20 cellular contexts compared by ENCODE assay signal in the genomic region with DNA sequence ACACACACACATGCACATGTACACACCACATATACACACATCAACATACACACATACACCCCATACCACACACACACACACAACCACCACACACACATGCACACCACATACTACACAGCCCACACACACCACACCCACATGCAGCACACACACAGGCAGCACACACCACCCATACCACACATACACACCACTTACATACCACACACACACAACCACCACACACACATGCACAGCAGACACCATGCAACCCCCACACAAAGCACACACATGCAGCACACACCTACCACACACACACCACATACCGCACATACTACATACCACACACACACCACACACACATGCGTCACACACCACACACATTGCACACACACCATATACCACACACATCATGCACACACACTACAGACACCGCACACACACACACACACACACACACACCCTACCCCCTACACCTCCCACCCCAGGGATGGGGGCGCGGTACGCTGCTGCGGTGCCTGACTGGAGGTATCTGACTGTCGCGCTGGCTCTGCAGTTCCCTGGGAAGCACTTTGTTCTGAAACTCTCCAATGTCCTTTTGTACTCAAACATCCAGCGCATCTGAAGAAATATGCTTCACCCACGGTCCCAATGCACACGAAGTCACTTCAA. TPM values are rescaled to one million over a fixed set of nuclear protein-coding genes. Genes with fewer than 3 reads are reported as not detected.
A peak's percentile ranks its signal among the peaks of the same experiment; 100 is the strongest.
DNase-seq lines count a peak whose midpoint lies in the region; ATAC-seq and TF ChIP-seq lines count a peak whose summit lies in the region.
"Had no signal": no experiment of that assay in that cellular context is flagged by ENCODE, and none has a peak within 500 bp of the region (broad histone marks: within the 10 kb centered on the region; RNA-seq: fewer than 3 reads in every experiment).

No MANE protein-coding gene starts in this region.

- WGBS in H9 (ENCODE audit: extremely low coverage, insufficient read length, low lambda C conversion rate), result no CpG with 5 or more reads among the region's 12 CpGs

- CTCF ChIA-PET in activated CD8-positive, alpha-beta memory T cell treated with anti-CD3 and anti-CD28 coated beads, Interleukin-2, amount 10 ng/mL, durations not matched to agents 7 days and 5 days (lab: Charles Lee), result no interaction called here
- CTCF ChIA-PET in activated CD4-positive, alpha-beta memory T cell treated with anti-CD3 and anti-CD28 coated beads, Interleukin-2, amount 10 ng/mL, durations not matched to agents 7 days and 5 days (lab: Charles Lee), result no interaction called here

- H2BK20ac ChIP-seq in H9 (ENCODE audit: low read depth, low read length, poor library complexity, severe bottlenecking), result no peak overlapping the region

- H3K4me3 Mint-ChIP-seq in activated CD8-positive, alpha-beta memory T cell treated with anti-CD3 and anti-CD28 coated beads, Interleukin-2, amount 10 ng/mL, durations not matched to agents 7 days and 5 days, result no peak overlapping the region
- H3K4me3 Mint-ChIP-seq in H9 (peak overlapping the region in 1 of 2 experiments; percentile 27; a peak in 1 of 5 replicates), glutamatergic neuron (ENCODE audit: unreplicated experiment) (no peak overlapping the region)
- no peak overlapping the region for H3K4me3 Mint-ChIP-seq in activated CD4-positive, alpha-beta memory T cell treated with anti-CD3 and anti-CD28 coated beads, Interleukin-2, amount 10 ng/mL, durations not matched to agents 7 days and 5 days
- H3K4me3 Mint-ChIP-seq: HFFc6 had no signal

- POLR2A ChIA-PET in activated CD4-positive, alpha-beta memory T cell treated with anti-CD3 and anti-CD28 coated beads, Interleukin-2, amount 10 ng/mL, durations not matched to agents 7 days and 5 days (lab: Charles Lee), result no interaction called here

- no peak overlapping the region for H4K91ac ChIP-seq in H9 (ENCODE audit: insufficient read length, low read depth, low read length)

- no peaks in the 10 kb centered on the region for H3K9me3 ChIP-seq in H9 (ENCODE audit: control insufficient read depth, low read depth, low read length)

- peaks cover 4% of the 10 kb centered on the region for H3K9me3 Mint-ChIP-seq in activated CD8-positive, alpha-beta memory T cell treated with anti-CD3 and anti-CD28 coated beads, Interleukin-2, amount 10 ng/mL, durations not matched to agents 7 days and 5 days (ENCODE audit: low read depth)
- H3K9me3 Mint-ChIP-seq in H9 (peaks cover 3 to 8% of the 10 kb centered on the region in 2 experiments; a peak in 3 of 5 replicates), glutamatergic neuron (ENCODE audit: unreplicated experiment) (peaks cover 3% of the 10 kb centered on the region)
- H3K9me3 Mint-ChIP-seq in activated CD4-positive, alpha-beta memory T cell treated with anti-CD3 and anti-CD28 coated beads, Interleukin-2, amount 10 ng/mL, durations not matched to agents 7 days and 5 days, result peaks cover 5% of the 10 kb centered on the region

- H2AFZ ChIP-seq in H9 (ENCODE audit: low read length), result no peak overlapping the region

- no peak overlapping the region for H3K23ac ChIP-seq in H9 (ENCODE audit: insufficient read length, low read depth, low read length)

- DNase-seq in activated CD8-positive, alpha-beta memory T cell treated with anti-CD3 and anti-CD28 coated beads, Interleukin-2, amount 50 U/mL, for 48 hours, result peak; percentile 17
- DNase-seq in activated CD8-positive, alpha-beta memory T cell treated with anti-CD3 and anti-CD28 coated beads, Interleukin-2, amount 10 ng/mL, durations not matched to agents 7 days and 5 days, result no peak
- DNase-seq in H9, result peak; percentile 13
- no peak for DNase-seq in glutamatergic neuron
- peak; percentile 27 for DNase-seq in retina
- DNase-seq in activated CD4-positive, alpha-beta memory T cell treated with anti-CD3 and anti-CD28 coated beads, Interleukin-2, amount 10 ng/mL, durations not matched to agents 7 days and 5 days, result no peak
- DNase-seq in GM19238 (ENCODE audit: insufficient read length, low spot score), result no peak
- DNase-seq: C1 segment of cervical spinal cord; DMS79 treated with DMSO at 0.1 percent for 48 hours; HFFc6; NCI-H1436; NCI-H2029; NCI-H2171; NCI-H446; NCI-H69; NK-92 treated with Interleukin-12 subunit alpha and Interleukin-12 subunit beta, amount 100 ng/mL, for 24 hours; RPMI8226 had no signal

- no peaks in the 10 kb centered on the region for H3K27me3 ChIP-seq in H9 (ENCODE audit: insufficient read depth, low read length)

- H4K5ac ChIP-seq in H9 (ENCODE audit: insufficient read length, low read depth, low read length), result no peak overlapping the region

- no peaks in the 10 kb centered on the region for H3K36me3 Mint-ChIP-seq in activated CD8-positive, alpha-beta memory T cell treated with anti-CD3 and anti-CD28 coated beads, Interleukin-2, amount 10 ng/mL, durations not matched to agents 7 days and 5 days
- H3K36me3 Mint-ChIP-seq in H9 (ENCODE audit: insufficient read depth in 1 of 3, low read depth in 3 of 3), result peaks cover 0 to 2% (median 0%) of the 10 kb centered on the region in 3 experiments; a peak in 2 of 7 replicates
- H3K36me3 Mint-ChIP-seq in glutamatergic neuron (ENCODE audit: unreplicated experiment), result no peaks in the 10 kb centered on the region
- no peaks in the 10 kb centered on the region for H3K36me3 Mint-ChIP-seq in activated CD4-positive, alpha-beta memory T cell treated with anti-CD3 and anti-CD28 coated beads, Interleukin-2, amount 10 ng/mL, durations not matched to agents 7 days and 5 days (ENCODE audit: low read depth)

- no peak for TF ChIP-seq CTCF in H9 (conservative IDR thresholded peaks at IDR 0.05)
- no peak for TF ChIP-seq CTCF in glutamatergic neuron (IDR thresholded peaks at IDR 0.05; ENCODE audit: partially characterized antibody, unreplicated experiment)

- H3K27me3 Mint-ChIP-seq in activated CD8-positive, alpha-beta memory T cell treated with anti-CD3 and anti-CD28 coated beads, Interleukin-2, amount 10 ng/mL, durations not matched to agents 7 days and 5 days, result no peaks in the 10 kb centered on the region
- H3K27me3 Mint-ChIP-seq in H9 (ENCODE audit: low read depth), result peaks cover 7% of the 10 kb centered on the region
- peaks cover 13% of the 10 kb centered on the region for H3K27me3 Mint-ChIP-seq in glutamatergic neuron (ENCODE audit: unreplicated experiment)
- peaks cover 3% of the 10 kb centered on the region for H3K27me3 Mint-ChIP-seq in activated CD4-positive, alpha-beta memory T cell treated with anti-CD3 and anti-CD28 coated beads, Interleukin-2, amount 10 ng/mL, durations not matched to agents 7 days and 5 days

- H3K18ac ChIP-seq in H9 (ENCODE audit: insufficient read length, low read depth, low read length), result no peak overlapping the region

- H3K79me1 ChIP-seq in H9 (ENCODE audit: insufficient read depth, low read depth, low read length, poor library complexity, severe bottlenecking), result no peaks in the 10 kb centered on the region

- H2BK15ac ChIP-seq in H9 (ENCODE audit: low read depth, low read length), result no peak overlapping the region

- H2BK120ac ChIP-seq in H9 (ENCODE audit: low read depth, low read length, poor library complexity, severe bottlenecking), result no peak overlapping the region

- peaks cover 2% of the 10 kb centered on the region for H4K20me1 ChIP-seq in H9 (ENCODE audit: control insufficient read depth, insufficient read depth, insufficient read length)

- peaks cover 3% of the 10 kb centered on the region for H3K23me2 ChIP-seq in H9 (ENCODE audit: insufficient read length, low read depth, low read length, poor library complexity, severe bottlenecking)

- no peaks in the 10 kb centered on the region; the same call in 1 of the 2 replicates for H3K79me2 ChIP-seq in H9 (ENCODE audit: insufficient read depth, low read length)

- H3K56ac ChIP-seq in H9 (ENCODE audit: insufficient read length, low read depth, low read length), result no peak overlapping the region

- H3K27ac Mint-ChIP-seq in activated CD8-positive, alpha-beta memory T cell treated with anti-CD3 and anti-CD28 coated beads, Interleukin-2, amount 10 ng/mL, durations not matched to agents 7 days and 5 days, result no peak overlapping the region
- H3K27ac Mint-ChIP-seq in H9 (no peak overlapping the region; a peak in 1 of 7 replicates), glutamatergic neuron (ENCODE audit: unreplicated experiment) (peak overlapping the region; percentile 6)
- no peak overlapping the region for H3K27ac Mint-ChIP-seq in activated CD4-positive, alpha-beta memory T cell treated with anti-CD3 and anti-CD28 coated beads, Interleukin-2, amount 10 ng/mL, durations not matched to agents 7 days and 5 days
- H3K27ac Mint-ChIP-seq: HFFc6 had no signal

- no peak overlapping the region for H2BK5ac ChIP-seq in H9 (ENCODE audit: insufficient read length, low read length)

- H3K14ac ChIP-seq in H9 (ENCODE audit: insufficient read depth, low read length), result no peak overlapping the region

- no peak for ATAC-seq in activated CD8-positive, alpha-beta memory T cell treated with anti-CD3 and anti-CD28 coated beads, Interleukin-2, amount 10 ng/mL, durations not matched to agents 7 days and 5 days
- ATAC-seq in GM21528 (IDR thresholded peaks at IDR 0.05; ENCODE audit: low FRiP score, unreplicated experiment), result no peak

- H3K9ac ChIP-seq in H9 (ENCODE audit: extremely low read depth, insufficient read length, low read length), result no peak overlapping the region
- H3K9ac ChIP-seq: KMS-11 had no signal

- H3K4me1 ChIP-seq in H9 (ENCODE audit: insufficient read depth, low read length), result no peaks in the 10 kb centered on the region

- H3T11ph ChIP-seq in H9 (ENCODE audit: low read length), result no peak overlapping the region

- no peak overlapping the region for H2AK5ac ChIP-seq in H9 (ENCODE audit: insufficient read length, low read length)

- no peak overlapping the region for H3K4me2 ChIP-seq in H9 (ENCODE audit: insufficient read depth, insufficient read length, low read length)
- H3K4me2 ChIP-seq: KMS-11 had no signal

- H2BK12ac ChIP-seq in H9 (ENCODE audit: insufficient read length, low read depth, low read length), result no peak overlapping the region

- no peak overlapping the region for H3K4ac ChIP-seq in H9 (ENCODE audit: low read depth, low read length)

- H4K8ac ChIP-seq in H9 (replicated peaks; ENCODE audit: insufficient read length, low read depth, low read length), result no peak overlapping the region

- no peak overlapping the region for H3K27ac ChIP-seq in H9 (ENCODE audit: insufficient read length, low read depth, low read length)
- H3K27ac ChIP-seq: KMS-11 had no signal

- no peaks in the 10 kb centered on the region for H3K4me1 Mint-ChIP-seq in activated CD8-positive, alpha-beta memory T cell treated with anti-CD3 and anti-CD28 coated beads, Interleukin-2, amount 10 ng/mL, durations not matched to agents 7 days and 5 days
- H3K4me1 Mint-ChIP-seq in H9 (peaks cover 1 to 7% of the 10 kb centered on the region in 2 experiments), glutamatergic neuron (ENCODE audit: low read depth, unreplicated experiment) (peaks cover 1% of the 10 kb centered on the region)
- H3K4me1 Mint-ChIP-seq in activated CD4-positive, alpha-beta memory T cell treated with anti-CD3 and anti-CD28 coated beads, Interleukin-2, amount 10 ng/mL, durations not matched to agents 7 days and 5 days, result no peaks in the 10 kb centered on the region

RNA-seq across cellular contexts. Expression of a gene that starts 5.4 kb away (rescaled TPM):
- total RNA-seq in activated CD8-positive, alpha-beta memory T cell treated with anti-CD3 and anti-CD28 coated beads, Interleukin-2, amount 10 ng/mL, durations not matched to agents 7 days and 5 days, result not detected
- total RNA-seq in H9 (2021) (0.61 and 0.81 TPM in 2 replicates), glutamatergic neuron (ENCODE audit: unreplicated experiment) (0.27 TPM)
- total RNA-seq in activated CD4-positive, alpha-beta memory T cell treated with anti-CD3 and anti-CD28 coated beads, Interleukin-2, amount 10 ng/mL, durations not matched to agents 7 days and 5 days, result not detected
- total RNA-seq: HFFc6, M059J had no signal

RNA-seq across cellular contexts. Expression of a gene that starts 36.1 kb away (rescaled TPM):
- total RNA-seq in activated CD8-positive, alpha-beta memory T cell treated with anti-CD3 and anti-CD28 coated beads, Interleukin-2, amount 10 ng/mL, durations not matched to agents 7 days and 5 days, result 1 to 10 TPM; 5.1 to 7.5 TPM
- 9.7 and 11.6 TPM in 2 replicates for total RNA-seq in H9 (2021)
- total RNA-seq in glutamatergic neuron (ENCODE audit: unreplicated experiment), result 21.4 TPM
- 1 to 10 TPM; 5.7 to 7.0 TPM for total RNA-seq in activated CD4-positive, alpha-beta memory T cell treated with anti-CD3 and anti-CD28 coated beads, Interleukin-2, amount 10 ng/mL, durations not matched to agents 7 days and 5 days
- total RNA-seq: M059J had no signal

RNA-seq across cellular contexts. Expression of a gene that starts 42.6 kb away (rescaled TPM):
- total RNA-seq in activated CD8-positive, alpha-beta memory T cell treated with anti-CD3 and anti-CD28 coated beads, Interleukin-2, amount 10 ng/mL, durations not matched to agents 7 days and 5 days, result not detected
- total RNA-seq in H9 (2021), result not detected in 2 replicates
- total RNA-seq in glutamatergic neuron (ENCODE audit: unreplicated experiment), result 0.15 TPM
- not detected for total RNA-seq in activated CD4-positive, alpha-beta memory T cell treated with anti-CD3 and anti-CD28 coated beads, Interleukin-2, amount 10 ng/mL, durations not matched to agents 7 days and 5 days
- total RNA-seq: HFFc6, M059J had no signal

RNA-seq across cellular contexts. Expression of a gene that starts 48.3 kb away (rescaled TPM):
- total RNA-seq in activated CD8-positive, alpha-beta memory T cell treated with anti-CD3 and anti-CD28 coated beads, Interleukin-2, amount 10 ng/mL, durations not matched to agents 7 days and 5 days, result not detected
- total RNA-seq in H9 (2021) (not detected in 2 replicates), glutamatergic neuron (ENCODE audit: unreplicated experiment) (not detected)
- not detected for total RNA-seq in activated CD4-positive, alpha-beta memory T cell treated with anti-CD3 and anti-CD28 coated beads, Interleukin-2, amount 10 ng/mL, durations not matched to agents 7 days and 5 days
- total RNA-seq: HFFc6, M059J had no signal

Comparison
In these comparisons a context has a peak if more than half of its experiments do, and no peak if none do; other contexts are left out.
1. DNase-seq: peak in activated CD8-positive, alpha-beta memory T cell treated with anti-CD3 and anti-CD28 coated beads, Interleukin-2, amount 50 U/mL, for 48 hours (single experiment), H9 (single experiment) and retina (single experiment); none in activated CD8-positive, alpha-beta memory T cell treated with anti-CD3 and anti-CD28 coated beads, Interleukin-2, amount 10 ng/mL, durations not matched to agents 7 days and 5 days (single experiment), glutamatergic neuron (single experiment), activated CD4-positive, alpha-beta memory T cell treated with anti-CD3 and anti-CD28 coated beads, Interleukin-2, amount 10 ng/mL, durations not matched to agents 7 days and 5 days (single experiment) and GM19238 (single experiment).